ENCODE assay signal across 1 cellular context in genomic region chr6:13711384-13711725, GRCh38.
A peak's percentile ranks its signal among the peaks of the same experiment; 100 is the strongest.
TF ChIP-seq lines count a peak whose summit lies in the region.

No MANE protein-coding gene starts in this region.

TF ChIP-seq in HepG2, 621 proteins besides CTCF, POLR2A, EP300 and RAD21 (continued from another document and continues in another):
- TF ChIP-seq, protein P1, sequence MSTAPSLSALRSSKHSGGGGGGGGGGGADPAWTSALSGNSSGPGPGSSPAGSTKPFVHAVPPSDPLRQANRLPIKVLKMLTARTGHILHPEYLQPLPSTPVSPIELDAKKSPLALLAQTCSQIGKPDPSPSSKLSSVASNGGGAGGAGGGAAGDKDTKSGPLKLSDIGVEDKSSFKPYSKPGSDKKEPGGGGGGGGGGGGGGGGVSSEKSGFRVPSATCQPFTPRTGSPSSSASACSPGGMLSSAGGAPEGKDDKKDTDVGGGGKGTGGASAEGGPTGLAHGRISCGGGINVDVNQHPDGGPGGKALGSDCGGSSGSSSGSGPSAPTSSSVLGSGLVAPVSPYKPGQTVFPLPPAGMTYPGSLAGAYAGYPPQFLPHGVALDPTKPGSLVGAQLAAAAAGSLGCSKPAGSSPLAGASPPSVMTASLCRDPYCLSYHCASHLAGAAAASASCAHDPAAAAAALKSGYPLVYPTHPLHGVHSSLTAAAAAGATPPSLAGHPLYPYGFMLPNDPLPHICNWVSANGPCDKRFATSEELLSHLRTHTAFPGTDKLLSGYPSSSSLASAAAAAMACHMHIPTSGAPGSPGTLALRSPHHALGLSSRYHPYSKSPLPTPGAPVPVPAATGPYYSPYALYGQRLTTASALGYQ (CRISPR knock-in tag; IDR thresholded peaks at IDR 0.05): no peak
- TF ChIP-seq SMAD1 (CRISPR knock-in tag; IDR thresholded peaks at IDR 0.05; ENCODE audit: borderline replicate concordance, low read depth) (no peak), CREB3 (CRISPR knock-in tag; IDR thresholded peaks at IDR 0.05) (no peak), RARG (CRISPR knock-in tag; IDR thresholded peaks at IDR 0.05; ENCODE audit: low read depth) (no peak), ZNF878 (CRISPR knock-in tag; IDR thresholded peaks at IDR 0.05) (no peak), ZNF280D (CRISPR knock-in tag; IDR thresholded peaks at IDR 0.05) (no peak), ZNF34 (CRISPR knock-in tag; IDR thresholded peaks at IDR 0.05; ENCODE audit: borderline replicate concordance) (no peak), ZBTB14 (CRISPR knock-in tag; IDR thresholded peaks at IDR 0.05) (peak; percentile 79), ZNF546 (CRISPR knock-in tag; conservative IDR thresholded peaks at IDR 0.05) (peak; percentile 17; the same call in 1 of the 2 replicates), RBFOX2 (IDR thresholded peaks at IDR 0.05; ENCODE audit: low read depth, low read length) (peak; percentile 74), TFDP1 (CRISPR knock-in tag; IDR thresholded peaks at IDR 0.05; ENCODE audit: borderline replicate concordance) (0 out of 2 replicates have a peak, but pooled peaks have one; percentile 34), ZBTB2 (CRISPR knock-in tag; IDR thresholded peaks at IDR 0.05; ENCODE audit: low read depth) (no peak), IRF2 (CRISPR knock-in tag; IDR thresholded peaks at IDR 0.05) (no peak), ELF4 (CRISPR knock-in tag; IDR thresholded peaks at IDR 0.05; ENCODE audit: borderline replicate concordance) (no peak), ZNF451 (CRISPR knock-in tag; IDR thresholded peaks at IDR 0.05) (0 out of 2 replicates have a peak, but pooled peaks have one; percentile 3), ZNF326 (CRISPR knock-in tag; IDR thresholded peaks at IDR 0.05; ENCODE audit: borderline replicate concordance) (no peak), ZNF263 (CRISPR knock-in tag; IDR thresholded peaks at IDR 0.05) (peak; percentile 22; the same call in 1 of the 2 replicates), ZBTB3 (CRISPR knock-in tag; IDR thresholded peaks at IDR 0.05; ENCODE audit: borderline replicate concordance, low read depth) (no peak), ELF3 (CRISPR knock-in tag; IDR thresholded peaks at IDR 0.05) (peak; percentile 43; the same call in 1 of the 2 replicates), HNF4A (CRISPR knock-in tag; IDR thresholded peaks at IDR 0.05) (no peak), MEF2D (CRISPR knock-in tag; IDR thresholded peaks at IDR 0.05) (no peak), ZNF605 (CRISPR knock-in tag; IDR thresholded peaks at IDR 0.05) (no peak), ZNF773 (CRISPR knock-in tag; IDR thresholded peaks at IDR 0.05; ENCODE audit: borderline replicate concordance) (peak; percentile 33; the same call in 1 of the 2 replicates), NFIB (CRISPR knock-in tag; IDR thresholded peaks at IDR 0.05; ENCODE audit: borderline replicate concordance) (no peak), HNRNPUL1 (IDR thresholded peaks at IDR 0.05; ENCODE audit: low read depth, low read length) (no peak), FOSL2 (CRISPR knock-in tag; IDR thresholded peaks at IDR 0.05) (0 out of 2 replicates have a peak, but pooled peaks have one; percentile 11), STAG1 (CRISPR knock-in tag; IDR thresholded peaks at IDR 0.05) (peak; percentile 2; the same call in 1 of the 2 replicates), ZNF761 (CRISPR knock-in tag; conservative IDR thresholded peaks at IDR 0.05) (no peak), ZNF790 (CRISPR knock-in tag; IDR thresholded peaks at IDR 0.05; ENCODE audit: borderline replicate concordance) (no peak; the same call in 1 of the 2 replicates), CENPT (CRISPR knock-in tag; IDR thresholded peaks at IDR 0.05; ENCODE audit: low read depth) (0 out of 2 replicates have a peak, but pooled peaks have one; percentile 21), CBX2 (IDR thresholded peaks at IDR 0.05; ENCODE audit: low read depth, low read length) (no peak), CBX2 (CRISPR knock-in tag; IDR thresholded peaks at IDR 0.05; ENCODE audit: low read depth) (no peak), ATAD3A (CRISPR knock-in tag; IDR thresholded peaks at IDR 0.05) (no peak)
- TF ChIP-seq, protein P2, sequence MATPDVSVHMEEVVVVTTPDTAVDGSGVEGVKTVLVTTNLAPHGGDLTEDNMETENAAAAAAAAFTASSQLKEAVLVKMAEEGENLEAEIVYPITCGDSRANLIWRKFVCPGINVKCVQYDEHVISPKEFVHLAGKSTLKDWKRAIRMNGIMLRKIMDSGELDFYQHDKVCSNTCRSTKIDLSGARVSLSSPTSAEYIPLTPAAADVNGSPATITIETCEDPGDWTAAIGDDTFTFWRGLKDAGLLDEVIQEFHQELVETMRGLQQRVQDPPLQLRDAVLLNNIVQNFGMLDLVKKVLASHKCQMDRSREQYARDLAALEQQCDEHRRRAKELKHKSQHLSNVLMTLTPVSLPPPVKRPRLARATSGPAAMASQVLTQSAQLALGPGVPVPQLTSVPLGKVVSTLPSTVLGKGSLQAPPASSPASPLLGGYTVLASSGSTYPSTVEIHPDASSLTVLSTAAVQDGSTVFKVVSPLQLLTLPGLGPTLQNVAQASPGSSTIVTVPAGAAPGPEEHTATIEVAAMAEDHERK (CRISPR knock-in tag; IDR thresholded peaks at IDR 0.05; ENCODE audit: low read depth): no peak
- TF ChIP-seq, protein P3, sequence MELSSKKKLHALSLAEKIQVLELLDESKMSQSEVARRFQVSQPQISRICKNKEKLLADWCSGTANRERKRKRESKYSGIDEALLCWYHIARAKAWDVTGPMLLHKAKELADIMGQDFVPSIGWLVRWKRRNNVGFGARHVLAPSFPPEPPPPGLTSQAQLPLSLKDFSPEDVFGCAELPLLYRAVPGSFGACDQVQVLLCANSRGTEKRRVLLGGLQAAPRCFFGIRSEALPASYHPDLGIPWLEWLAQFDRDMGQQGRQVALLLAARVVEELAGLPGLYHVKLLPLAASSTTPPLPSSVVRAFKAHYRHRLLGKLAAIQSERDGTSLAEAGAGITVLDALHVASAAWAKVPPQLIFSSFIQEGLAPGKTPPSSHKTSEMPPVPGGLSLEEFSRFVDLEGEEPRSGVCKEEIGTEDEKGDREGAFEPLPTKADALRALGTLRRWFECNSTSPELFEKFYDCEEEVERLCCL (CRISPR knock-in tag; IDR thresholded peaks at IDR 0.05; ENCODE audit: borderline replicate concordance): no peak
- TF ChIP-seq, protein P4, sequence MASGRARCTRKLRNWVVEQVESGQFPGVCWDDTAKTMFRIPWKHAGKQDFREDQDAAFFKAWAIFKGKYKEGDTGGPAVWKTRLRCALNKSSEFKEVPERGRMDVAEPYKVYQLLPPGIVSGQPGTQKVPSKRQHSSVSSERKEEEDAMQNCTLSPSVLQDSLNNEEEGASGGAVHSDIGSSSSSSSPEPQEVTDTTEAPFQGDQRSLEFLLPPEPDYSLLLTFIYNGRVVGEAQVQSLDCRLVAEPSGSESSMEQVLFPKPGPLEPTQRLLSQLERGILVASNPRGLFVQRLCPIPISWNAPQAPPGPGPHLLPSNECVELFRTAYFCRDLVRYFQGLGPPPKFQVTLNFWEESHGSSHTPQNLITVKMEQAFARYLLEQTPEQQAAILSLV (CRISPR knock-in tag; IDR thresholded peaks at IDR 0.05; ENCODE audit: borderline replicate concordance): no peak
- TF ChIP-seq, protein P5, sequence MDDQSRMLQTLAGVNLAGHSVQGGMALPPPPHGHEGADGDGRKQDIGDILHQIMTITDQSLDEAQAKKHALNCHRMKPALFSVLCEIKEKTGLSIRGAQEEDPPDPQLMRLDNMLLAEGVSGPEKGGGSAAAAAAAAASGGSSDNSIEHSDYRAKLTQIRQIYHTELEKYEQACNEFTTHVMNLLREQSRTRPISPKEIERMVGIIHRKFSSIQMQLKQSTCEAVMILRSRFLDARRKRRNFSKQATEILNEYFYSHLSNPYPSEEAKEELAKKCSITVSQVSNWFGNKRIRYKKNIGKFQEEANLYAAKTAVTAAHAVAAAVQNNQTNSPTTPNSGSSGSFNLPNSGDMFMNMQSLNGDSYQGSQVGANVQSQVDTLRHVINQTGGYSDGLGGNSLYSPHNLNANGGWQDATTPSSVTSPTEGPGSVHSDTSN (CRISPR knock-in tag; IDR thresholded peaks at IDR 0.05; ENCODE audit: borderline replicate concordance): no peak
- TF ChIP-seq, protein P6, sequence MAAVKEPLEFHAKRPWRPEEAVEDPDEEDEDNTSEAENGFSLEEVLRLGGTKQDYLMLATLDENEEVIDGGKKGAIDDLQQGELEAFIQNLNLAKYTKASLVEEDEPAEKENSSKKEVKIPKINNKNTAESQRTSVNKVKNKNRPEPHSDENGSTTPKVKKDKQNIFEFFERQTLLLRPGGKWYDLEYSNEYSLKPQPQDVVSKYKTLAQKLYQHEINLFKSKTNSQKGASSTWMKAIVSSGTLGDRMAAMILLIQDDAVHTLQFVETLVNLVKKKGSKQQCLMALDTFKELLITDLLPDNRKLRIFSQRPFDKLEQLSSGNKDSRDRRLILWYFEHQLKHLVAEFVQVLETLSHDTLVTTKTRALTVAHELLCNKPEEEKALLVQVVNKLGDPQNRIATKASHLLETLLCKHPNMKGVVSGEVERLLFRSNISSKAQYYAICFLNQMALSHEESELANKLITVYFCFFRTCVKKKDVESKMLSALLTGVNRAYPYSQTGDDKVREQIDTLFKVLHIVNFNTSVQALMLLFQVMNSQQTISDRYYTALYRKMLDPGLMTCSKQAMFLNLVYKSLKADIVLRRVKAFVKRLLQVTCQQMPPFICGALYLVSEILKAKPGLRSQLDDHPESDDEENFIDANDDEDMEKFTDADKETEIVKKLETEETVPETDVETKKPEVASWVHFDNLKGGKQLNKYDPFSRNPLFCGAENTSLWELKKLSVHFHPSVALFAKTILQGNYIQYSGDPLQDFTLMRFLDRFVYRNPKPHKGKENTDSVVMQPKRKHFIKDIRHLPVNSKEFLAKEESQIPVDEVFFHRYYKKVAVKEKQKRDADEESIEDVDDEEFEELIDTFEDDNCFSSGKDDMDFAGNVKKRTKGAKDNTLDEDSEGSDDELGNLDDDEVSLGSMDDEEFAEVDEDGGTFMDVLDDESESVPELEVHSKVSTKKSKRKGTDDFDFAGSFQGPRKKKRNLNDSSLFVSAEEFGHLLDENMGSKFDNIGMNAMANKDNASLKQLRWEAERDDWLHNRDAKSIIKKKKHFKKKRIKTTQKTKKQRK (IDR thresholded peaks at IDR 0.05; ENCODE audit: low read length): no peak
- TF ChIP-seq, protein P7, sequence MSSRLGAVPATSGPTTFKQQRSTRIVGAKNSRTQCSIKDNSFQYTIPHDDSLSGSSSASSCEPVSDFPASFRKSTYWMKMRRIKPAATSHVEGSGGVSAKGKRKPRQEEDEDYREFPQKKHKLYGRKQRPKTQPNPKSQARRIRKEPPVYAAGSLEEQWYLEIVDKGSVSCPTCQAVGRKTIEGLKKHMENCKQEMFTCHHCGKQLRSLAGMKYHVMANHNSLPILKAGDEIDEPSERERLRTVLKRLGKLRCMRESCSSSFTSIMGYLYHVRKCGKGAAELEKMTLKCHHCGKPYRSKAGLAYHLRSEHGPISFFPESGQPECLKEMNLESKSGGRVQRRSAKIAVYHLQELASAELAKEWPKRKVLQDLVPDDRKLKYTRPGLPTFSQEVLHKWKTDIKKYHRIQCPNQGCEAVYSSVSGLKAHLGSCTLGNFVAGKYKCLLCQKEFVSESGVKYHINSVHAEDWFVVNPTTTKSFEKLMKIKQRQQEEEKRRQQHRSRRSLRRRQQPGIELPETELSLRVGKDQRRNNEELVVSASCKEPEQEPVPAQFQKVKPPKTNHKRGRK (CRISPR knock-in tag; IDR thresholded peaks at IDR 0.05): no peak
